In the genomic region with DNA sequence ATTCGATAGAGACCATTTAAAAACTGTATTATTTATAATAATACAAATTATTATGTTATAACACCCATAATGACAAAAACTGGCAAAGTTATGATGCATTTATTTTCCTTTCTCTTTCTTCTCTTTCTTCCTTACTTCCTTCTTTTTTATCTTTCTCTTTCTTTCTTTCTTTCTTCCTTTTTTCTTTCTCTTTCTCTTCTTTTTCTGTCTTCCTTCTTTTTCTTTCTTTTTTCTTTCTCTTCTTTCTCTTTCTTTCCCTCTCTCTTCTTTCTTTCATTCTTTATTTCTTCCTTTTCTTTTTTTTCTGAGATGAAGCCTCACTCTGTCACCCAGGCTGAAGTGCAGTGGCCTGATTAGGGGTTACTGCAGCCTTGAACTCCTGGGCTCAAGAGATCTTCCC, we compare ENCODE assay signal across 16 cellular contexts.
"Had no signal": no experiment of that assay in that cellular context is flagged by ENCODE, and none has a peak within 500 bp of the region (broad histone marks: within the 10 kb centered on the region; RNA-seq: fewer than 3 reads in every experiment).

No MANE protein-coding gene starts in this region.

- DNase-seq: activated CD4-positive, alpha-beta T cell treated with anti-CD3 and anti-CD28 coated beads for 36 hours; activated naive CD4-positive, alpha-beta T cell treated with anti-CD3 and anti-CD28 coated beads, Interleukin-2, amount 10 ng/mL, durations not matched to agents 7 days and 5 days; caudate nucleus; colonic mucosa; heart right ventricle; islet precursor cell; mammary epithelial cell; stimulated activated naive CD4-positive, alpha-beta T cell; SW 1271; upper lobe of left lung had no signal

- FAIRE-seq: endothelial cell of umbilical vein, frontal cortex had no signal

- H3K9me3 ChIP-seq: adrenal gland, colonic mucosa, heart right ventricle, right atrium auricular region, upper lobe of left lung had no signal

- H3K27ac ChIP-seq: colonic mucosa, heart right ventricle, right atrium auricular region, upper lobe of left lung had no signal

- H3K36me3 Mint-ChIP-seq: activated naive CD4-positive, alpha-beta T cell treated with anti-CD3 and anti-CD28 coated beads, Interleukin-2, amount 10 ng/mL, durations not matched to agents 7 days and 5 days had no signal

- H3K9me3 Mint-ChIP-seq: activated naive CD4-positive, alpha-beta T cell treated with anti-CD3 and anti-CD28 coated beads, Interleukin-2, amount 10 ng/mL, durations not matched to agents 7 days and 5 days; activated T-helper 17 cell treated with anti-CD3 and anti-CD28 coated beads, Interleukin-2, amount 50 U/mL, for 72 hours had no signal

- ATAC-seq: activated CD4-positive, alpha-beta T cell treated with anti-CD3 and anti-CD28 coated beads for 36 hours; activated T-helper 17 cell treated with anti-CD3 and anti-CD28 coated beads, Interleukin-2, amount 50 U/mL, for 72 hours; heart right ventricle; left lobe of liver had no signal

- H3K4me1 ChIP-seq: colonic mucosa, right atrium auricular region had no signal

- H3K4me3 Mint-ChIP-seq: activated CD4-positive, alpha-beta T cell treated with anti-CD3 and anti-CD28 coated beads for 36 hours; activated naive CD4-positive, alpha-beta T cell treated with anti-CD3 and anti-CD28 coated beads, Interleukin-2, amount 10 ng/mL, durations not matched to agents 7 days and 5 days; activated T-helper 17 cell treated with anti-CD3 and anti-CD28 coated beads, Interleukin-2, amount 50 U/mL, for 72 hours had no signal

- H3K4me3 ChIP-seq: adrenal gland, colonic mucosa, heart right ventricle, right atrium auricular region, upper lobe of left lung had no signal

- H3K36me3 ChIP-seq: adrenal gland, colonic mucosa, heart right ventricle, right atrium auricular region, upper lobe of left lung had no signal

- H3K27ac Mint-ChIP-seq: activated CD4-positive, alpha-beta T cell treated with anti-CD3 and anti-CD28 coated beads for 36 hours; activated naive CD4-positive, alpha-beta T cell treated with anti-CD3 and anti-CD28 coated beads, Interleukin-2, amount 10 ng/mL, durations not matched to agents 7 days and 5 days; activated T-helper 17 cell treated with anti-CD3 and anti-CD28 coated beads, Interleukin-2, amount 50 U/mL, for 72 hours had no signal
